ENCODE assay signal across 9 cellular contexts in the genomic region with DNA sequence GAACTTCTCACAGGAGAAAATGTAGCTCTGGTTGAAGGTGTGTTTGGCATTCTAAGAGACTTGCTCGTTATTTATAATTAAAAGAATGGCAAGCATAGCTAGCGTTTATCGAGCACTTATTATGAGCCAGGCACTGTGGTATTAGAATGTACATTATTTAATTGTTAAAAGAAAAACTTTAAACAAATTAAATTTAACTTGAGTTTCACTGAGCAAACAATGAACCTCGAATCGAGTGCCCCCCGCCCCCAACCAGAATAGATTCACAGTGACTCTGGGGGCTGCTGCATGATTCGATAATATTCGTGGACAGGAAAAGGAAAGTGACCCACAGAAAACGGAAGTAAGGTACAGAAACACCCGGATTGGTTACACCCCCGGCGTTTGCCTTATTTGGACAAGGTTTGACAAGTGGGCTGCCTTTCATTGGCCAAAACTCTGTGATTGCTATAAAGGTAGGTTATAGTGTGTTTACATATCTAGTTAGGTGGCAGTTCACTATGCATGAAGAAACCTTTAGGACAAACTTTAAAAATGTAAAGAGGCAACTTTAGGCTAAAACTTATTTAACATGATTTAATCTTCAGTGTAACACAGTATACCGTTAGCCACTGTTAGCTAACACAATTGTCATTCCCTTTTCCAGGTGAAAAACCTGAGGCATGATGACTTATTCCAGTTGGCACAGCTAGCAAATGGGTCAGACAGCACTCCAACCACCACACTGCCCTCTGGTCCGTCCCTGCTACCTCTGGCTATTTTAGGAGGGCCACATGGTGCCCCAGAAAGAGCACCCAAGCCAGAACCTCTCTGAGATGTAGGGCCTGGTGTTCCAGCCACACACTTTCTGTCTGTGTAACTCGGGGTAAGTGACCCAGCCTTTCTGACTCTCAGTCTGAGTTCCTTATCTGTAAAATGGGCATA. TPM values are rescaled to one million over a fixed set of nuclear protein-coding genes. Genes with fewer than 3 reads are reported as not detected.
DNase-seq lines count a peak whose midpoint lies in the region; ATAC-seq and TF ChIP-seq lines count a peak whose summit lies in the region.
"Had no signal": no experiment of that assay in that cellular context is flagged by ENCODE, and none has a peak within 500 bp of the region (broad histone marks: within the 10 kb centered on the region; RNA-seq: fewer than 3 reads in every experiment).

No MANE protein-coding gene starts in this region.

- H3K79me2 ChIP-seq in GM23338 (replicated peaks; ENCODE audit: insufficient read depth) (peaks cover 89% of the 10 kb centered on the region), OCI-LY7 (ENCODE audit: insufficient read depth, low read depth, low read length) (no peaks in the 10 kb centered on the region), neural progenitor cell (ENCODE audit: low read depth) (peaks cover 15% of the 10 kb centered on the region)

- BruUV-seq in OCI-LY7 (replicated peaks; lab: Mats Ljungman, UMichigan): no TSS peak

- H3K4me1 Mint-ChIP-seq in GM23338 (peaks cover 60% of the 10 kb centered on the region), endodermal cell (peaks cover 34% of the 10 kb centered on the region), neural progenitor cell (peaks cover 35% of the 10 kb centered on the region)

- H3K9ac ChIP-seq in endodermal cell (ENCODE audit: extremely low read depth, low read length, poor library complexity, severe bottlenecking) (no peak overlapping the region), neural progenitor cell (no peak overlapping the region)

- H3K4me3 ChIP-seq in GM23338: no peak overlapping the region
- H3K4me3 ChIP-seq in OCI-LY7 (ENCODE audit: low read depth, low read length, poor library complexity, severe bottlenecking): no peak overlapping the region
- H3K4me3 ChIP-seq in endodermal cell (ENCODE audit: low read length): no peak overlapping the region
- no peak overlapping the region for H3K4me3 ChIP-seq in neural progenitor cell

- no peak for DNase-seq in GM23338 (ENCODE audit: low spot score)
- peak; percentile 65 for DNase-seq in OCI-LY7 (ENCODE audit: low spot score)
- no peak for DNase-seq in endodermal cell
- peak; percentile 39 for DNase-seq in stimulated activated naive CD8-positive, alpha-beta T cell treated with anti-CD3 and anti-CD28 coated beads, Interleukin-15, Interleukin-2, amounts not matched to agents 100 U/mL and 50 U/mL, for 24 hours
- DNase-seq in neural progenitor cell (ENCODE audit: low spot score): no peak
- DNase-seq: nephron progenitor cell had no signal

- H3K36me3 Mint-ChIP-seq in GM23338 (ENCODE audit: low read depth) (peaks cover 52% of the 10 kb centered on the region), endodermal cell (ENCODE audit: low read depth) (peaks cover 29% of the 10 kb centered on the region), neural progenitor cell (no peaks in the 10 kb centered on the region)

- H3K36me3 ChIP-seq in GM23338 (ENCODE audit: insufficient read depth) (no peaks in the 10 kb centered on the region), OCI-LY7 (ENCODE audit: insufficient read depth, low read length) (no peaks in the 10 kb centered on the region), endodermal cell (ENCODE audit: control insufficient read depth, insufficient read depth, low read length) (no peaks in the 10 kb centered on the region), neural progenitor cell (no peaks in the 10 kb centered on the region)

- H3K27me3 ChIP-seq in GM23338 (ENCODE audit: insufficient read depth) (no peaks in the 10 kb centered on the region), endodermal cell (ENCODE audit: control insufficient read depth, insufficient read depth, low read length, poor library complexity, severe bottlenecking) (no peaks in the 10 kb centered on the region), neural progenitor cell (no peaks in the 10 kb centered on the region)

- ATAC-seq in GM23338: no peak
- peak; percentile 25 for ATAC-seq in stimulated activated naive CD8-positive, alpha-beta T cell treated with anti-CD3 and anti-CD28 coated beads, Interleukin-15, Interleukin-2, amounts not matched to agents 100 U/mL and 50 U/mL, for 24 hours
- ATAC-seq in HG02642 (IDR thresholded peaks at IDR 0.05; ENCODE audit: poor library complexity, unreplicated experiment): no peak
- ATAC-seq in GM18498 (IDR thresholded peaks at IDR 0.05; ENCODE audit: unreplicated experiment): no peak
- ATAC-seq in HG02610 (IDR thresholded peaks at IDR 0.05; ENCODE audit: unreplicated experiment): no peak

- H3K4me1 ChIP-seq in GM23338 (ENCODE audit: insufficient read depth) (peaks cover 37% of the 10 kb centered on the region), OCI-LY7 (ENCODE audit: insufficient read depth, low read length, poor library complexity, severe bottlenecking) (peaks cover 26% of the 10 kb centered on the region), endodermal cell (ENCODE audit: control insufficient read depth, insufficient read depth, low read length) (peaks cover 6% of the 10 kb centered on the region), neural progenitor cell (peaks cover 30% of the 10 kb centered on the region)

- H2AFZ ChIP-seq in GM23338: no peak overlapping the region
- peak overlapping the region; percentile 74 for H2AFZ ChIP-seq in OCI-LY7 (ENCODE audit: low read length)
- H2AFZ ChIP-seq in neural progenitor cell (replicated peaks): no peak overlapping the region

- H4K20me1 ChIP-seq in GM23338 (replicated peaks; ENCODE audit: insufficient read depth): peaks cover 24% of the 10 kb centered on the region
- H4K20me1 ChIP-seq in OCI-LY7 (ENCODE audit: insufficient read depth, low read length): no peaks in the 10 kb centered on the region
- no peaks in the 10 kb centered on the region for H4K20me1 ChIP-seq in neural progenitor cell (ENCODE audit: low read depth)

- H3K9me3 Mint-ChIP-seq in GM23338 (no peaks in the 10 kb centered on the region), endodermal cell (no peaks in the 10 kb centered on the region), neural progenitor cell (no peaks in the 10 kb centered on the region)
- H3K9me3 Mint-ChIP-seq: nephron progenitor cell had no signal

- H3K9me3 ChIP-seq in OCI-LY7 (ENCODE audit: low read length) (no peaks in the 10 kb centered on the region), endodermal cell (ENCODE audit: control insufficient read depth, low read length) (no peaks in the 10 kb centered on the region), neural progenitor cell (ENCODE audit: low read depth) (no peaks in the 10 kb centered on the region)

- H3K9me2 ChIP-seq in GM23338 (ENCODE audit: insufficient read depth) (no peaks in the 10 kb centered on the region), OCI-LY7 (ENCODE audit: insufficient read depth, low read length) (no peaks in the 10 kb centered on the region)

- H3F3A ChIP-seq in GM23338 (replicated peaks; ENCODE audit: low read depth) (peaks cover 26% of the 10 kb centered on the region; the same call in 1 of the 2 replicates), neural progenitor cell (ENCODE audit: low read depth) (peaks cover 38% of the 10 kb centered on the region)

- POLR2A ChIA-PET in OCI-LY7 (lab: Charles Lee): interaction anchor here (0.5 to 1.7 kb wide), 14 partner anchors 10 to 243 kb away, joined by 3 to 8 read pairs (median 3); a partner anchor contains a TSS

- WGBS in endodermal cell (ENCODE audit: insufficient coverage in 1 of 2, insufficient read length in 1 of 2), 2 experiments: 91 to 92% methylated on average over 12 to 15 of the region's 15 CpGs

- H3K27ac Mint-ChIP-seq in GM23338: peak overlapping the region; percentile 65
- peak overlapping the region; percentile 27 for H3K27ac Mint-ChIP-seq in endodermal cell
- H3K27ac Mint-ChIP-seq in neural progenitor cell: no peak overlapping the region
- H3K27ac Mint-ChIP-seq: nephron progenitor cell had no signal

- H3K27me3 Mint-ChIP-seq in GM23338 (ENCODE audit: insufficient read depth, low read depth, poor library complexity): peaks cover 12% of the 10 kb centered on the region
- no peaks in the 10 kb centered on the region for H3K27me3 Mint-ChIP-seq in endodermal cell (ENCODE audit: insufficient read depth)
- H3K27me3 Mint-ChIP-seq in neural progenitor cell (ENCODE audit: insufficient read depth, low read depth): peaks cover 15% of the 10 kb centered on the region

- CTCF ChIA-PET in OCI-LY7 (lab: Charles Lee; ENCODE audit: unreplicated experiment): interaction anchor here (0.6 to 2.1 kb wide), 9 partner anchors 13 to 102 kb away, joined by 3 to 9 read pairs (median 3); a partner anchor contains a TSS

- H3K27ac ChIP-seq in GM23338 (ENCODE audit: low read depth) (0 out of 2 replicates have a peak overlapping the region, but pooled peaks have one; percentile 8), OCI-LY7 (ENCODE audit: low read depth, low read length, poor library complexity, severe bottlenecking) (peak overlapping the region; percentile 65), endodermal cell (ENCODE audit: low read depth, low read length) (no peak overlapping the region), neural progenitor cell (no peak overlapping the region)

- H3K4me3 Mint-ChIP-seq in GM23338: no peak overlapping the region
- H3K4me3 Mint-ChIP-seq in endodermal cell: no peak overlapping the region
- H3K4me3 Mint-ChIP-seq in neural progenitor cell: no peak overlapping the region
- H3K4me3 Mint-ChIP-seq: nephron progenitor cell had no signal

- no peak; a peak in 1 of 4 replicates for TF ChIP-seq CTCF in GM23338 (conservative IDR thresholded peaks at IDR 0.05; ENCODE audit: low read depth in 2 of 2)
- TF ChIP-seq CTCF in OCI-LY7 (conservative IDR thresholded peaks at IDR 0.05; ENCODE audit: low read length): no peak; the same call in 1 of the 2 replicates
- TF ChIP-seq CTCF in endodermal cell (conservative IDR thresholded peaks at IDR 0.05): no peak
- no peak for TF ChIP-seq CTCF in neural progenitor cell (IDR thresholded peaks at IDR 0.05)

- intact Hi-C loops in OCI-LY7 (cut with micrococcal nuclease; ENCODE audit: unreplicated experiment): loop anchor here (1.0 kb wide), 2 partner anchors 33 to 45 kb away; no protein-coding TSS in a partner anchor

- H3K4me2 ChIP-seq in GM23338: no peak overlapping the region
- peak overlapping the region; percentile 25 for H3K4me2 ChIP-seq in OCI-LY7 (ENCODE audit: low read length)
- H3K4me2 ChIP-seq in neural progenitor cell: no peak overlapping the region

RNA-seq across cellular contexts. Expression of a gene that starts 7.1 kb away (rescaled TPM):
- 125 and 134 TPM in 2 replicates for total RNA-seq in GM23338 (2014; rRNA removed; shearing (Covaris generic))
- polyA plus RNA-seq in GM23338 (2016; fragmentation: Nextera tagmentation; extraction: Ambion mirVana): 34.0 and 37.1 TPM in 2 replicates
- total RNA-seq in OCI-LY7 (2014; rRNA removed; shearing (Covaris generic)): 0.35 and 0.51 TPM in 2 replicates
- total RNA-seq in OCI-LY7 (2022) (1.0 and 1.3 TPM in 2 replicates), endodermal cell (10 to 100 TPM; 32.1 to 87.7 TPM), neural progenitor cell (ENCODE audit: low replicate concordance) (1.2 and 5.0 TPM in 2 replicates)
- polyA plus RNA-seq in endodermal cell (2013, experiment 1 of 2): 9.0 TPM
- polyA plus RNA-seq in endodermal cell (2013, experiment 2 of 2): 4.3 TPM

RNA-seq across cellular contexts. Expression of a gene that starts 15.7 kb away (rescaled TPM):
- total RNA-seq in GM23338 (2014; rRNA removed; shearing (Covaris generic)): 6.8 and 7.1 TPM in 2 replicates
- polyA plus RNA-seq in GM23338 (2016; fragmentation: Nextera tagmentation; extraction: Ambion mirVana): 6.1 and 10.5 TPM in 2 replicates
- not detected in 2 replicates for total RNA-seq in OCI-LY7 (2014; rRNA removed; shearing (Covaris generic))
- not detected in 2 replicates for total RNA-seq in OCI-LY7 (2022)
- total RNA-seq in endodermal cell: 1 to 10 TPM; 8.4 to 9.1 TPM
- 1.5 TPM for polyA plus RNA-seq in endodermal cell (2013, experiment 1 of 2)
- polyA plus RNA-seq in endodermal cell (2013, experiment 2 of 2): 1.9 TPM
- total RNA-seq in neural progenitor cell (ENCODE audit: low replicate concordance): 0.25 TPM in 1 of 2 replicates, not detected in the other

RNA-seq across cellular contexts. Expression of a gene that starts 26.4 kb away (rescaled TPM):
- total RNA-seq in GM23338 (2014; rRNA removed; shearing (Covaris generic)): 36.7 and 43.4 TPM in 2 replicates
- polyA plus RNA-seq in GM23338 (2016; fragmentation: Nextera tagmentation; extraction: Ambion mirVana): 24.3 and 28.5 TPM in 2 replicates
- total RNA-seq in OCI-LY7 (2014; rRNA removed; shearing (Covaris generic)): 23.4 and 37.3 TPM in 2 replicates
- total RNA-seq in OCI-LY7 (2022) (50.9 and 55.7 TPM in 2 replicates), endodermal cell (10 to 100 TPM; 43.2 to 86.2 TPM), neural progenitor cell (ENCODE audit: low replicate concordance) (21.8 and 24.7 TPM in 2 replicates)
- polyA plus RNA-seq in endodermal cell (2013, experiment 1 of 2): 39.7 TPM
- polyA plus RNA-seq in endodermal cell (2013, experiment 2 of 2): 37.7 TPM

RNA-seq across cellular contexts. Expression of a gene that starts 57.7 kb away (rescaled TPM):
- 21.3 and 174 TPM in 2 replicates for total RNA-seq in GM23338 (2014; rRNA removed; shearing (Covaris generic))
- 15.7 and 18.0 TPM in 2 replicates for polyA plus RNA-seq in GM23338 (2016; fragmentation: Nextera tagmentation; extraction: Ambion mirVana)
- total RNA-seq in OCI-LY7 (2014; rRNA removed; shearing (Covaris generic)): not detected in 2 replicates
- not detected in 2 replicates for total RNA-seq in OCI-LY7 (2022)
- total RNA-seq in endodermal cell: 10 to 100 TPM; 24.8 to 37.2 TPM
- polyA plus RNA-seq in endodermal cell (2013, experiment 1 of 2): 7.1 TPM
- 4.6 TPM for polyA plus RNA-seq in endodermal cell (2013, experiment 2 of 2)
- 0.86 and 1.7 TPM in 2 replicates for total RNA-seq in neural progenitor cell (ENCODE audit: low replicate concordance)

Comparison
In these comparisons a context has a peak if more than half of its experiments do, and no peak if none do; other contexts are left out.
1. DNase-seq: peak in OCI-LY7 (single experiment) and stimulated activated naive CD8-positive, alpha-beta T cell treated with anti-CD3 and anti-CD28 coated beads, Interleukin-15, Interleukin-2, amounts not matched to agents 100 U/mL and 50 U/mL, for 24 hours (single experiment); none in GM23338 (single experiment), endodermal cell (single experiment) and neural progenitor cell (single experiment).
2. H3K27ac ChIP-seq: peak in GM23338 (single experiment) and OCI-LY7 (single experiment); none in endodermal cell (single experiment) and neural progenitor cell (single experiment).